ENCODE assay signal across 8 cellular contexts in the genomic region with DNA sequence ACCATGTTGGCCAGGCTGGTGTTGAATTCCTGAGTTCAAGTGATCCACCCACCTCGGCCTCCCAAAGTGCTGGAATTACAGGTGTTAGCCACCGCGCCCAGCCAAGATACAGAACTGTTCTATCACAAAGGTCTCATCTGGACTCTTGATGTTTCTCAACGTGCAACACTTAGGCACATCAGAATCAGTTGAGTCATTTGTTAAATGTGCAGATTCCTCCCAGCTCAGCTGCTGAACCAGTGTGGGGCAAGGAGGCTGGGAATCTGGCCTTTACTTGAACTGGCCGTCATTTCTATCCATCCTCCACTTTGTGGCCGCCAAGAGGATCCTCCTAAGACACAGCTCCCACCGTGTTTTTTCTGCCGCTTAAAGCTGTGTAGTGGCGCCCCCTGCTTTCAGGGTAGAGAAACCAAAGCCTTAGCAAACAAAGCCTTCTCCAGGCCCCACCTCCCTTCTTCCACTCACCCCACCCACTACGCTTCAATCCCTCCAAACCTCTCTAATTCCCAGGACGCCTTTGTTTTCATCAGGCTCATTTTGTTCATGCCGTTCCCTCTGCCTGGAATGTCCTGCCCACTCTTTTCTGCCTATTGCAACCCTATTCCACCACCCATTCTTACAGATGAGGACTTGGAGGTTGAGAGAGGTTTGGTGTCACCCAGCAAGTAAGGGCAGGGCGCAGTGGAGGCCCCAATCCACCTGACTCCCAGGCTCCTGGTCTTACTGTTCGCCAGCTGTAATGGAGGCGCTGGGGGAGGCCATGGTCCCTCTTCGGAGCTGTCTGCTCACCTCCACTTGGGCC. TPM values are rescaled to one million over a fixed set of nuclear protein-coding genes. Genes with fewer than 3 reads are reported as not detected.
A peak's percentile ranks its signal among the peaks of the same experiment; 100 is the strongest.
DNase-seq lines count a peak whose midpoint lies in the region; ATAC-seq, FAIRE-seq and TF ChIP-seq lines count a peak whose summit lies in the region.

No MANE protein-coding gene starts in this region.

- FAIRE-seq in GM12891 (lab: Jason Lieb, UNC), result no peak

- no peaks in the 10 kb centered on the region for H3K79me2 ChIP-seq in Loucy (ENCODE audit: insufficient read depth, low read length)

- H3K27ac ChIP-seq in caudate nucleus (ENCODE audit: low read depth, low read length), result no peak overlapping the region

- H3K4me2 ChIP-seq in Loucy (ENCODE audit: low read depth, low read length, poor library complexity, severe bottlenecking), result no peak overlapping the region

- no peaks in the 10 kb centered on the region for H4K20me1 ChIP-seq in Loucy (ENCODE audit: insufficient read depth, low read length, poor library complexity, severe bottlenecking)

- H3K9me3 ChIP-seq in Loucy (ENCODE audit: insufficient read depth, low read depth, low read length), result no peaks in the 10 kb centered on the region
- H3K9me3 ChIP-seq in adipocyte (ENCODE audit: control insufficient read depth, low read length), result no peaks in the 10 kb centered on the region

- H3F3A ChIP-seq in Loucy (ENCODE audit: low read depth), result no peaks in the 10 kb centered on the region

- no peak overlapping the region for H2AFZ ChIP-seq in Loucy (ENCODE audit: low read length)

- H3K4me1 ChIP-seq in Loucy (ENCODE audit: insufficient read depth, low read length, poor library complexity, severe bottlenecking) (no peaks in the 10 kb centered on the region), adipocyte (ENCODE audit: control insufficient read depth, insufficient read depth, low read length) (peaks cover 7% of the 10 kb centered on the region)

- no peaks in the 10 kb centered on the region for H3K9me2 ChIP-seq in Loucy (replicated peaks; ENCODE audit: low read depth, low read length)

- no peaks in the 10 kb centered on the region for H3K36me3 ChIP-seq in Loucy (ENCODE audit: insufficient read depth, low read length)
- no peaks in the 10 kb centered on the region for H3K36me3 ChIP-seq in adipocyte (ENCODE audit: control insufficient read depth, insufficient read depth, low read length, severe bottlenecking)

- TF ChIP-seq CTCF in Loucy (conservative IDR thresholded peaks at IDR 0.05; ENCODE audit: low read length), result peak; percentile 71

- DNase-seq in EL, result peak; percentile 54
- peak; percentile 26 for DNase-seq in adipocyte (ENCODE audit: low read depth)
- DNase-seq in islet precursor cell, result peak; percentile 85
- DNase-seq in anterior cingulate cortex (lab: John Stamatoyannopoulos, UW), result no peak
- DNase-seq in caudate nucleus (lab: John Stamatoyannopoulos, UW), result no peak
- no peak for DNase-seq in GM12891 (ENCODE audit: insufficient read length, low spot score)

- no peak for TF ChIP-seq POLR2A in GM12891 (IDR thresholded peaks at IDR 0.05; ENCODE audit: low read depth, low read length)

- H3K4me3 ChIP-seq in Loucy (ENCODE audit: low read length, poor library complexity, severe bottlenecking) (no peak overlapping the region), adipocyte (ENCODE audit: low read length) (no peak overlapping the region)

- no peak for ATAC-seq in HG02973 (IDR thresholded peaks at IDR 0.05; ENCODE audit: unreplicated experiment)

- no peak overlapping the region for H3K9ac ChIP-seq in Loucy (ENCODE audit: low read depth, low read length, poor library complexity, severe bottlenecking)
- H3K9ac ChIP-seq in adipocyte (ENCODE audit: low read length), result peak overlapping the region; percentile 49

- H3K27me3 ChIP-seq in Loucy (ENCODE audit: insufficient read depth, low read length, poor library complexity, severe bottlenecking), result no peaks in the 10 kb centered on the region
- H3K27me3 ChIP-seq in adipocyte (replicated peaks; ENCODE audit: control insufficient read depth, insufficient read depth, low read length), result peaks cover 6% of the 10 kb centered on the region

TF ChIP-seq in GM12891, 5 proteins besides CTCF, POLR2A, EP300 and RAD21:
- TF ChIP-seq POLR2AphosphoS5 (IDR thresholded peaks at IDR 0.05; ENCODE audit: low read depth, low read length), result no peak

RNA-seq across cellular contexts. Expression of gene SPEG, which starts 0.8 kb away (rescaled TPM):
- polyA plus RNA-seq in GM12891 (2012; ENCODE audit: low read depth, missing spikeins), result not detected

RNA-seq across cellular contexts. Expression of gene DES, which starts 15.7 kb away (rescaled TPM):
- polyA plus RNA-seq in GM12891 (2012; ENCODE audit: low read depth, missing spikeins), result not detected

RNA-seq across cellular contexts. Expression of gene DNPEP, which starts 46.2 kb away (rescaled TPM):
- 50.7 TPM for polyA plus RNA-seq in GM12891 (2012; ENCODE audit: low read depth, missing spikeins)

Comparison
In these comparisons a context has a peak if more than half of its experiments do, and no peak if none do; other contexts are left out.
1. DNase-seq: peak in EL (single experiment), adipocyte (single experiment) and islet precursor cell (single experiment); none in anterior cingulate cortex (0 of 58), caudate nucleus (0 of 61) and GM12891 (single experiment).